ENCODE assay signal across 7 cellular contexts in the genomic region with DNA sequence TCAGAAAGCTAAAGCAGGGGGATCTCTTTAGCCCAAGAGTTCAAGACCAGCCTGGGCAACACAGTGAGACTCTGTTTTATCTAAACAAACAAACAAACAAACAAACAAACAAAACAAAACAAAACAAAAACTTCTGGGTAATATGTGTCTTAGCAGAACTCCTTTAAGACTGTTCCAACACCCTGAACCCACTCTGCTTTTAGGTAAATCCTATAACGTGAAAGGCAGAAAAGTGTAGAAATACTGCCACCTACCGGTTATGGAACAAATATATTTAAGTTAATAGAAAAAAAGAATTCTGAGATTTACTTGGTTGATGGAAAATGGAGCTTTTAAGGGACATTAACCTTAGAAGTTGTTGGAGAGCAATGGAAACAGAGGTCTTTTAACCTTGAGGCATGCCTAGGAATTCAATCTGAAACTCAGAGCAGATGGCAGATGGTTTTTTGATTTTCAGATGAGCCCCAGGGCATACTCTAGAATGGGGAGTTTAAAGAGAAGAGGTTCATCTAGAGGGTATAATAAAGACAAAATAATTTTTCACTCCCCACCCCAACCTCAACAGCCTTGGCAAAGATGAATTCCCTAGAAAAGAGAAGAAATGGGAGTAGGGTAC. TPM values are rescaled to one million over a fixed set of nuclear protein-coding genes. Genes with fewer than 3 reads are reported as not detected.
A peak's percentile ranks its signal among the peaks of the same experiment; 100 is the strongest.
DNase-seq lines count a peak whose midpoint lies in the region; ATAC-seq and TF ChIP-seq lines count a peak whose summit lies in the region.

No MANE protein-coding gene starts in this region.

- peak; percentile 5 for DNase-seq in GDM1 (lab: John Stamatoyannopoulos, UW)
- DNase-seq in M059J (ENCODE audit: low read depth), result peak; percentile 65
- peak; percentile 32 for DNase-seq in RWPE1 (ENCODE audit: low spot score)
- peak; percentile 65 for DNase-seq in epithelial cell of esophagus (ENCODE audit: low read depth)
- no peak for DNase-seq in effector CD8-positive, alpha-beta T cell (lab: John Stamatoyannopoulos, UW)

- CTCF ChIA-PET in RWPE1 (lab: Yijun Ruan, JAX), result interaction anchor here (0.5 to 3.6 kb wide), 13 partner anchors 12 to 1535 kb away, joined by 3 to 23 read pairs (median 3); no protein-coding TSS in a partner anchor

- no peak overlapping the region for H3K4me3 ChIP-seq in epithelial cell of esophagus (ENCODE audit: low read length)

- no peaks in the 10 kb centered on the region for H3K27me3 Mint-ChIP-seq in nephron (ENCODE audit: low read depth)

- peaks cover 7% of the 10 kb centered on the region for H3K36me3 Mint-ChIP-seq in nephron (ENCODE audit: low read depth)

- peak; percentile 51 for TF ChIP-seq CTCF in RWPE1 (conservative IDR thresholded peaks at IDR 0.05; ENCODE audit: low read depth)
- peak; percentile 55 for TF ChIP-seq CTCF in epithelial cell of esophagus (IDR thresholded peaks at IDR 0.05; ENCODE audit: insufficient read depth, low read depth, low read length, missing control alignments)
- TF ChIP-seq CTCF in nephron (IDR thresholded peaks at IDR 0.05; ENCODE audit: unreplicated experiment in 3 of 3), result peak; percentile 66 to 74 (median 67)

- peaks cover 7% of the 10 kb centered on the region for H3K4me1 Mint-ChIP-seq in nephron

- no peak overlapping the region for H3K27ac ChIP-seq in RWPE1

- ATAC-seq in GM18519 (IDR thresholded peaks at IDR 0.05; ENCODE audit: low FRiP score, unreplicated experiment), result no peak

- POLR2A ChIA-PET in RWPE1 (lab: Yijun Ruan, JAX; ENCODE audit: low non-redundant PET), result no interaction called here

- H3K27ac Mint-ChIP-seq in nephron, result no peak overlapping the region

- H3K9me3 Mint-ChIP-seq in nephron, result peaks cover 16% of the 10 kb centered on the region

- H3K4me3 Mint-ChIP-seq in nephron, result no peak overlapping the region

RNA-seq across cellular contexts. Expression of a gene that starts 38.5 kb away (rescaled TPM):
- 73.2 and 108 TPM in 2 replicates for total RNA-seq in M059J (2014; rRNA removed; shearing (Covaris generic))
